Comparison of ENCODE assay signal across 8 cellular contexts in the genomic region with DNA sequence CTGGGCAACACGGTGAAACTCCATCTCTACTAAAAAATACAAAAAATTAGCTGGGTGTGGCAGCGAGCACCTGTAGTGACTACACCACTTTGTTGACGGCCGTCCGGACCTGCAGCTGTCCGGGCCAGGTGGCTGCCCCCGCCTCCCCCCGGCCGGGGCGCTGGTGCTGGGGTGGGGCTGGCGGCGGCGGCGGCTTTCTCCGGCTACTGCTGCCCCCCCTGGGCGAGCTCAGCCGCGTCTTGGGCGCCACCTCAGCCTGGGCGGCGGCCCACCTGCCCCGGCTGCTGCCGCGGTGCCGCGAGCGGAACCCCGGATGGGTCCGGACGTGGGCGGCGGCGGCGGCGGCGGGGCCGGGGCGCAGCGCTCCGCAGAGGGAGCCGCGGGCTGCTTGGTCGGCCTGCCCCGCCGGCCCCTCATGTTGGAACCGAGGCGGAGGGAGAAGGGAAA. TPM values are rescaled to one million over a fixed set of nuclear protein-coding genes. Genes with fewer than 3 reads are reported as not detected.
DNase-seq lines count a peak whose midpoint lies in the region; ATAC-seq and TF ChIP-seq lines count a peak whose summit lies in the region.
"Not testable (repeated sequence)": the region's sequence is repeated elsewhere in the genome, so short reads cannot be mapped to it uniquely, and the experiment has no call there.

No MANE protein-coding gene starts in this region.

- CTCF ChIA-PET in activated CD4-positive, alpha-beta memory T cell treated with anti-CD3 and anti-CD28 coated beads for 36 hours (lab: Charles Lee), result interaction anchor here (0.6 to 2.5 kb wide), 15 partner anchors 8 to 701 kb away, joined by 3 to 21 read pairs (median 4); no protein-coding TSS in a partner anchor

- not testable (repeated sequence) for H3K4me1 ChIP-seq in ectodermal cell (ENCODE audit: control insufficient read depth, insufficient read depth, low read length)
- H3K4me1 ChIP-seq in right lobe of liver, result peaks cover 0 to 10% (median 0%) of the 10 kb centered on the region in 4 donors

- peak overlapping the region; percentile 81 for H3K4me3 Mint-ChIP-seq in activated CD4-positive, alpha-beta memory T cell treated with anti-CD3 and anti-CD28 coated beads for 36 hours

- not testable (repeated sequence) for H3K9me3 Mint-ChIP-seq in activated CD4-positive, alpha-beta memory T cell treated with anti-CD3 and anti-CD28 coated beads for 36 hours

- H3K27ac ChIP-seq in ectodermal cell (ENCODE audit: insufficient read depth, low read depth, low read length, poor library complexity, severe bottlenecking) (peak overlapping the region; percentile 80), right lobe of liver (peak overlapping the region; percentile 87 to 92 (median 89))

- 1% methylated on average over 47 of the region's 47 CpGs for WGBS in ectodermal cell, 2 experiments
- WGBS in right lobe of liver (ENCODE audit: insufficient coverage, low coverage, low lambda C conversion rate, missing lambda C conversion rate), result 0% methylated on average over 10 of the region's 47 CpGs

- POLR2A ChIA-PET in activated CD4-positive, alpha-beta memory T cell treated with anti-CD3 and anti-CD28 coated beads for 36 hours (lab: Charles Lee), result not testable (repeated sequence)

- H3K9me3 ChIP-seq in ectodermal cell (ENCODE audit: control insufficient read depth, low read length); right lobe of liver: not testable (repeated sequence)

- intact Hi-C loops in activated CD4-positive, alpha-beta memory T cell treated with anti-CD3 and anti-CD28 coated beads for 36 hours (cut with micrococcal nuclease); right lobe of liver (cut with DNase I): not testable (repeated sequence)

- not testable (repeated sequence) for TF ChIP-seq CTCF in right lobe of liver (IDR thresholded peaks at IDR 0.05)

- not testable (repeated sequence) for TF ChIP-seq POLR2A in right lobe of liver (IDR thresholded peaks at IDR 0.05)

- H3K27ac Mint-ChIP-seq in activated CD4-positive, alpha-beta memory T cell treated with anti-CD3 and anti-CD28 coated beads for 36 hours, result peak overlapping the region; percentile 87

- H3K27me3 Mint-ChIP-seq in activated CD4-positive, alpha-beta memory T cell treated with anti-CD3 and anti-CD28 coated beads for 36 hours, result not testable (repeated sequence)

- H3K4me3 ChIP-seq in ectodermal cell (ENCODE audit: insufficient read depth, low read depth, low read length) (peak overlapping the region; percentile 60), right lobe of liver (peak overlapping the region; percentile 54 to 62 (median 62))

- peak; percentile 47 for ATAC-seq in GM19351 (IDR thresholded peaks at IDR 0.05; ENCODE audit: unreplicated experiment)
- peak; percentile 41 for ATAC-seq in HG03066 (IDR thresholded peaks at IDR 0.05; ENCODE audit: low read depth, unreplicated experiment)
- peak; percentile 50 to 65 (median 60) for ATAC-seq in right lobe of liver

- peak; percentile 18 for DNase-seq in AG20443 (ENCODE audit: low spot score)
- peak; percentile 0 for DNase-seq in NCI-H2227 treated with DMSO at 0.1 percent for 48 hours (lab: John Stamatoyannopoulos, UW)
- peak; percentile 57 for DNase-seq in activated CD4-positive, alpha-beta memory T cell treated with anti-CD3 and anti-CD28 coated beads for 36 hours
- DNase-seq in right lobe of liver, result peak; percentile 70 to 76 (median 71)
- peak; percentile 44 for DNase-seq in stimulated activated CD4-positive, alpha-beta T cell treated with anti-CD3 and anti-CD28 coated beads, Interleukin-12 subunit alpha, Interleukin-12 subunit beta, amount 100 ng/mL, for 4 hours

- H3K36me3 ChIP-seq in ectodermal cell (ENCODE audit: control insufficient read depth, insufficient read depth, low read length); right lobe of liver: not testable (repeated sequence)

- not testable (repeated sequence) for H3K4me1 Mint-ChIP-seq in activated CD4-positive, alpha-beta memory T cell treated with anti-CD3 and anti-CD28 coated beads for 36 hours (ENCODE audit: low read depth)

- H3K36me3 Mint-ChIP-seq in activated CD4-positive, alpha-beta memory T cell treated with anti-CD3 and anti-CD28 coated beads for 36 hours, result not testable (repeated sequence)

- not testable (repeated sequence) for H3K27me3 ChIP-seq in ectodermal cell (ENCODE audit: control insufficient read depth, insufficient read depth, low read length, poor library complexity, severe bottlenecking); right lobe of liver

RNA-seq across cellular contexts. Expression of gene LRRC37A3, which starts 0.4 kb away (rescaled TPM):
- total RNA-seq in activated CD4-positive, alpha-beta memory T cell treated with anti-CD3 and anti-CD28 coated beads for 36 hours, result 1 to 10 TPM; 6.9 to 8.5 TPM
- polyA plus RNA-seq in ectodermal cell (2013, experiment 1 of 4), result 7.4 TPM
- 7.2 TPM for polyA plus RNA-seq in ectodermal cell (2013, experiment 2 of 4)
- 4.9 TPM for polyA plus RNA-seq in ectodermal cell (2013, experiment 3 of 4)
- 5.7 TPM for polyA plus RNA-seq in ectodermal cell (2013, experiment 4 of 4)
- 1 to 10 TPM; 2.0 to 4.2 (median 3.5) TPM for total RNA-seq in right lobe of liver

Comparison
In these comparisons a context has a peak if more than half of its experiments do, and no peak if none do; other contexts are left out.
1. Peak in every context shown above with its lines: DNase-seq, ATAC-seq, H3K4me3 ChIP-seq and H3K27ac ChIP-seq.
2. DNase-seq: peak in every context shown above with its lines; median percentile 71 in right lobe of liver; 57 in activated CD4-positive, alpha-beta memory T cell treated with anti-CD3 and anti-CD28 coated beads for 36 hours; 44 in stimulated activated CD4-positive, alpha-beta T cell treated with anti-CD3 and anti-CD28 coated beads, Interleukin-12 subunit alpha, Interleukin-12 subunit beta, amount 100 ng/mL, for 4 hours; 18 in AG20443; 0 in NCI-H2227 treated with DMSO at 0.1 percent for 48 hours.